8 cellular contexts compared by ENCODE assay signal in the genomic region with DNA sequence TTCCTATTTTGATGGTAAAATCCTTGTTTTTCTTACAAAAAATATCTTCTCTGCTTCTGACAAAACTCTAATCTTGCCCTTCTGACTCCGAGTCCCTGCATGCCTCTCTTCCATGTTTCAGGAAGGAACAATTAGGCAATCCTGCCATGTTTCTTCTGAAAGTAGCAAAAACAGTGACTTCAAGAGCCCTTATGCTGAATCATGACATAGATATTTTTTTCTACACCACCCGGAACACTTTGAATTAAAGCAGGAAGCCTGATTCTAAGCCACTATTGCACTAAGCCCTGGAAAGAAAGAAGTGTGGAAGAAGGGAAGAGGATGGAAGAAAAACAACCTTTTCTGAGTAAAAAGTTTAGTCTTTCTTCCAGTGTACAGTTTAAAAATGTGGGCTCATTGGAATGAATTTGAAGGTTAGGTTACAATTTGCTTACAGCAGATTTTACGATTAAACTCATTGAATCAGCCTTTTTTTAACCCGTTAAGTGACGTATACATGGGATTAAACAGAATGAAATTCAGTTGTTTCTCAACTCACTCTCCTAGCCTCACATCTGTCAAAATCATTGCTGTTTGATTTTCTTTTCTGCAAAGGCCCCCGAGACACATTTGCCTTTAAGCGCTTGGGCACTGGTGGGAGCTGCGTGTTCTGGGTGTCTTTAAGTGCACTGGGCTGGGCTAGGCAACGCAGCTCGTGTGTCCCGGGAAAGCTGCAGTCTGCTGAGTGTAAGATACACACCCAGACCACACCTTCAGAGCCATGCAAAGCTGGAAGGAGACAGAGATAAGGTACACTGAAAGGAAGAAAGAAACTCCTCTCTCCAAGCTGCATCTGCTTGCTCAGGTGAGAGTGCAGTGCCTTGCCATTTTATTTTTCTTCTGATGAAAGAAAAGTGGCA.
A peak's percentile ranks its signal among the peaks of the same experiment; 100 is the strongest.
DNase-seq lines count a peak whose midpoint lies in the region; ATAC-seq and TF ChIP-seq lines count a peak whose summit lies in the region.

No MANE protein-coding gene starts in this region.

- TF ChIP-seq CTCF in AG09319 (IDR thresholded peaks at IDR 0.05; ENCODE audit: low read depth, low read length): no peak
- TF ChIP-seq CTCF in uterus (IDR thresholded peaks at IDR 0.05): no peak

- H3K9me3 ChIP-seq in uterus: no peaks in the 10 kb centered on the region

- TF ChIP-seq POLR2A in uterus (IDR thresholded peaks at IDR 0.05): no peak

- peak; percentile 9 for ATAC-seq in HG02852 (IDR thresholded peaks at IDR 0.05; ENCODE audit: unreplicated experiment)

- H3K4me1 ChIP-seq in uterus: peaks cover 0 to 7% of the 10 kb centered on the region in 2 donors

- no peak overlapping the region for H3K4me3 ChIP-seq in uterus

- H3K36me3 ChIP-seq in uterus: no peaks in the 10 kb centered on the region

- peak; percentile 39 for DNase-seq in AG09319 (ENCODE audit: extremely low read depth, low read depth)
- peak; percentile 97 for DNase-seq in amniotic epithelial cell (ENCODE audit: low read depth)
- peak; percentile 64 for DNase-seq in kidney glomerular epithelial cell (lab: John Stamatoyannopoulos, UW)
- no peak for DNase-seq in uterus
- DNase-seq in T1000 (lab: John Stamatoyannopoulos, UW): no peak
- DNase-seq in NCI-H1092 (lab: John Stamatoyannopoulos, UW): no peak
- no peak for DNase-seq in occipital lobe (lab: John Stamatoyannopoulos, UW)

- H3K27me3 ChIP-seq in uterus: no peaks in the 10 kb centered on the region

- peak overlapping the region; percentile 61 to 67 for H3K27ac ChIP-seq in uterus

- intact Hi-C loops in uterus (cut with DNase I; ENCODE audit: low total_unique reads): no loop called here

Comparison
In these comparisons a context has a peak if more than half of its experiments do, and no peak if none do; other contexts are left out.
1. DNase-seq: peak in AG09319 (single experiment), amniotic epithelial cell (single experiment) and kidney glomerular epithelial cell (single experiment); none in uterus (0 of 2), T1000 (single experiment), NCI-H1092 (single experiment) and occipital lobe (single experiment).